1 cellular context compared by ENCODE assay signal in the genomic region with DNA sequence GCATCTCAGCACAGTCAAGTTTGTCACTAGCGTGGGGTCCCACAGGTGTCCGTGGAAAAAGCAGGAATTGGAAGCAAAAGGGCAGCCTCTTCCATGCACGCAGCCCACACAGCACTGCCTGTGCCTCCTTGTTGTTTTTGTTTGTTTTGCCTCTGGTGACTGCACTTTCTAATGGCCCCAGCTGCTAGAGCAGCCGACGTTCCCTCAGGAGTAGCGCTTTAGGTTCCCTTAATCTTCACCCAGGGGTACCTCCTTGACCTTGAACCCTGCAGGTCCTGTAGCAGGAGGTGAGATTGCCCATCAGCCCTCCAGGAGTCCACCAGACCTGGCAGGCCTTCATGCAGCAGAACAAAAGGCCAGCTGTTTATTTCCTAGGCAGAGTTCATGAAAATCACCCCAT.
TF ChIP-seq lines count a peak whose summit lies in the region.

No MANE protein-coding gene starts in this region.

TF ChIP-seq in GM23338, 12 proteins besides CTCF, POLR2A, EP300 and RAD21 (continued from another document):
- TF ChIP-seq, protein P1, sequence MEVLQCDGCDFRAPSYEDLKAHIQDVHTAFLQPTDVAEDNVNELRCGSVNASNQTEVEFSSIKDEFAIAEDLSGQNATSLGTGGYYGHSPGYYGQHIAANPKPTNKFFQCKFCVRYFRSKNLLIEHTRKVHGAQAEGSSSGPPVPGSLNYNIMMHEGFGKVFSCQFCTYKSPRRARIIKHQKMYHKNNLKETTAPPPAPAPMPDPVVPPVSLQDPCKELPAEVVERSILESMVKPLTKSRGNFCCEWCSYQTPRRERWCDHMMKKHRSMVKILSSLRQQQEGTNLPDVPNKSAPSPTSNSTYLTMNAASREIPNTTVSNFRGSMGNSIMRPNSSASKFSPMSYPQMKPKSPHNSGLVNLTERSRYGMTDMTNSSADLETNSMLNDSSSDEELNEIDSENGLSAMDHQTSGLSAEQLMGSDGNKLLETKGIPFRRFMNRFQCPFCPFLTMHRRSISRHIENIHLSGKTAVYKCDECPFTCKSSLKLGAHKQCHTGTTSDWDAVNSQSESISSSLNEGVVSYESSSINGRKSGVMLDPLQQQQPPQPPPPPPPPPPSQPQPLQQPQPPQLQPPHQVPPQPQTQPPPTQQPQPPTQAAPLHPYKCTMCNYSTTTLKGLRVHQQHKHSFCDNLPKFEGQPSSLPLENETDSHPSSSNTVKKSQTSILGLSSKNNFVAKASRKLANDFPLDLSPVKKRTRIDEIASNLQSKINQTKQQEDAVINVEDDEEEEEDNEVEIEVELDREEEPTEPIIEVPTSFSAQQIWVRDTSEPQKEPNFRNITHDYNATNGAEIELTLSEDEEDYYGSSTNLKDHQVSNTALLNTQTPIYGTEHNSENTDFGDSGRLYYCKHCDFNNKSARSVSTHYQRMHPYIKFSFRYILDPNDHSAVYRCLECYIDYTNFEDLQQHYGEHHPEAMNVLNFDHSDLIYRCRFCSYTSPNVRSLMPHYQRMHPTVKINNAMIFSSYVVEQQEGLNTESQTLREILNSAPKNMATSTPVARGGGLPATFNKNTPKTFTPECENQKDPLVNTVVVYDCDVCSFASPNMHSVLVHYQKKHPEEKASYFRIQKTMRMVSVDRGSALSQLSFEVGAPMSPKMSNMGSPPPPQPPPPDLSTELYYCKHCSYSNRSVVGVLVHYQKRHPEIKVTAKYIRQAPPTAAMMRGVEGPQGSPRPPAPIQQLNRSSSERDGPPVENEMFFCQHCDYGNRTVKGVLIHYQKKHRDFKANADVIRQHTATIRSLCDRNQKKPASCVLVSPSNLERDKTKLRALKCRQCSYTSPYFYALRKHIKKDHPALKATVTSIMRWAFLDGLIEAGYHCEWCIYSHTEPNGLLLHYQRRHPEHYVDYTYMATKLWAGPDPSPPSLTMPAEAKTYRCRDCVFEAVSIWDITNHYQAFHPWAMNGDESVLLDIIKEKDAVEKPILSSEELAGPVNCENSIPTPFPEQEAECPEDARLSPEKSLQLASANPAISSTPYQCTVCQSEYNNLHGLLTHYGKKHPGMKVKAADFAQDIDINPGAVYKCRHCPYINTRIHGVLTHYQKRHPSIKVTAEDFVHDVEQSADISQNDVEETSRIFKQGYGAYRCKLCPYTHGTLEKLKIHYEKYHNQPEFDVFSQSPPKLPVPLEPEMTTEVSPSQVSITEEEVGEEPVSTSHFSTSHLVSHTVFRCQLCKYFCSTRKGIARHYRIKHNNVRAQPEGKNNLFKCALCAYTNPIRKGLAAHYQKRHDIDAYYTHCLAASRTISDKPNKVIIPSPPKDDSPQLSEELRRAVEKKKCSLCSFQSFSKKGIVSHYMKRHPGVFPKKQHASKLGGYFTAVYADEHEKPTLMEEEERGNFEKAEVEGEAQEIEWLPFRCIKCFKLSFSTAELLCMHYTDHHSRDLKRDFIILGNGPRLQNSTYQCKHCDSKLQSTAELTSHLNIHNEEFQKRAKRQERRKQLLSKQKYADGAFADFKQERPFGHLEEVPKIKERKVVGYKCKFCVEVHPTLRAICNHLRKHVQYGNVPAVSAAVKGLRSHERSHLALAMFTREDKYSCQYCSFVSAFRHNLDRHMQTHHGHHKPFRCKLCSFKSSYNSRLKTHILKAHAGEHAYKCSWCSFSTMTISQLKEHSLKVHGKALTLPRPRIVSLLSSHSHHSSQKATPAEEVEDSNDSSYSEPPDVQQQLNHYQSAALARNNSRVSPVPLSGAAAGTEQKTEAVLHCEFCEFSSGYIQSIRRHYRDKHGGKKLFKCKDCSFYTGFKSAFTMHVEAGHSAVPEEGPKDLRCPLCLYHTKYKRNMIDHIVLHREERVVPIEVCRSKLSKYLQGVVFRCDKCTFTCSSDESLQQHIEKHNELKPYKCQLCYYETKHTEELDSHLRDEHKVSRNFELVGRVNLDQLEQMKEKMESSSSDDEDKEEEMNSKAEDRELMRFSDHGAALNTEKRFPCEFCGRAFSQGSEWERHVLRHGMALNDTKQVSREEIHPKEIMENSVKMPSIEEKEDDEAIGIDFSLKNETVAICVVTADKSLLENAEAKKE (CRISPR knock-in tag; IDR thresholded peaks at IDR 0.05): no peak
- TF ChIP-seq NANOG (IDR thresholded peaks at IDR 0.05; ENCODE audit: borderline replicate concordance) (no peak), JUNB (IDR thresholded peaks at IDR 0.05; ENCODE audit: unreplicated experiment) (no peak)
